Comparison of ENCODE assay signal across 10 cellular contexts in the genomic region with DNA sequence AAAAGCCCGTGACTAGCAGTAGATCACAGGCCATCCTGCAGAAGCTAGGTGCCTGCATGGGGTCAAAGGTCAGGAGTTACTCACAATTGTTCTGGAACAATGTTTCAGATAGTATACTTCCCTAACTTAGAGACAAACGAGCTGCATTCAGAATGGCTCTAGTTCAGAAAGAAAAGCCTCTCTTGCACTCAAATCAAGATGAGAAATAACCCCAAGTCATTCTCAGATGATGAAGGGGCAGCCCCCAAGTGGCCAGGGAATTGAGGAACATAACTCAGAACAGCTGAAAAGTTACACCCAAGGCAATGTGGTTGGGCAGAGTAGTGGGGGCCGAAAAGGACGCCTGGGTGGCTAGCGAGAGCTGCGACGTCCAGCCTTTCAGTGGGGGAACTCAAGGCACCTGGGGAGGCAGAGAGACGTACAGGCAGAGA. TPM values are rescaled to one million over a fixed set of nuclear protein-coding genes. Genes with fewer than 3 reads are reported as not detected.
DNase-seq lines count a peak whose midpoint lies in the region; ATAC-seq, FAIRE-seq and TF ChIP-seq lines count a peak whose summit lies in the region.
"Had no signal": no experiment of that assay in that cellular context is flagged by ENCODE, and none has a peak within 500 bp of the region (broad histone marks: within the 10 kb centered on the region; RNA-seq: fewer than 3 reads in every experiment).

No MANE protein-coding gene starts in this region.

- H3K79me2 ChIP-seq in K562 (ENCODE audit: control insufficient read depth, insufficient read depth, low read length), result no peaks in the 10 kb centered on the region

- no peak overlapping the region for H3K27ac ChIP-seq in K562 (ENCODE audit: extremely low read depth, low read depth, low read length)
- H3K27ac ChIP-seq: neutrophil had no signal

- no peak for TF ChIP-seq EP300 in K562 (IDR thresholded peaks at IDR 0.05; ENCODE audit: low read length)

- no TSS peak for BruUV-seq in K562 (replicated peaks; lab: Mats Ljungman, UMichigan)

- H3K4me3 ChIP-seq in K562, result no peak overlapping the region

- no peak for DNase-seq in activated naive CD4-positive, alpha-beta T cell treated with anti-CD3 and anti-CD28 coated beads for 36 hours
- no peak for DNase-seq in activated naive CD4-positive, alpha-beta T cell treated with anti-CD3 and anti-CD28 coated beads, Interleukin-2, amount 10 ng/mL, durations not matched to agents 7 days and 5 days
- peak in 3 of 4 experiments; percentile 32 to 52 (median 44) for DNase-seq in K562 (ENCODE audit: extremely low read depth in 1 of 4, low spot score in 3 of 4)
- DNase-seq in stimulated activated naive CD8-positive, alpha-beta T cell treated with anti-CD3 and anti-CD28 coated beads, Interleukin-15, Interleukin-2, amounts not matched to agents 100 U/mL and 50 U/mL, for 24 hours, result peak; percentile 48
- DNase-seq in sciatic nerve (ENCODE audit: low spot score), result no peak
- no peak for DNase-seq in activated effector memory CD4-positive, alpha-beta T cell treated with Interleukin-2 at 50 U/mL for 16 hours
- DNase-seq in GOT3 (lab: John Stamatoyannopoulos, UW), result no peak
- DNase-seq: CD8-positive, alpha-beta T cell had no signal

- H2AFZ ChIP-seq in K562 (ENCODE audit: low read depth, low read length), result no peak overlapping the region

- peak; percentile 77 for FAIRE-seq in K562 (lab: Jason Lieb, UNC)

- H3K4me1 ChIP-seq in K562 (replicated peaks in 1 of 2; ENCODE audit: control insufficient read depth in 2 of 2, insufficient read depth in 2 of 2, low read length in 2 of 2), result peaks cover 17 to 40% of the 10 kb centered on the region in 2 experiments; a peak in 4 of 5 replicates

- H3K9me3 ChIP-seq in K562 (replicated peaks; ENCODE audit: control insufficient read depth, insufficient read depth, low read depth, low read length), result no peaks in the 10 kb centered on the region
- H3K9me3 ChIP-seq: neutrophil had no signal

- H3K36me3 ChIP-seq in K562 (ENCODE audit: control insufficient read depth, insufficient read depth, low read length), result no peaks in the 10 kb centered on the region
- H3K36me3 ChIP-seq: neutrophil had no signal

- peak overlapping the region; percentile 2 for H3K4me3 Mint-ChIP-seq in activated naive CD4-positive, alpha-beta T cell treated with anti-CD3 and anti-CD28 coated beads for 36 hours
- no peak overlapping the region for H3K4me3 Mint-ChIP-seq in activated naive CD4-positive, alpha-beta T cell treated with anti-CD3 and anti-CD28 coated beads, Interleukin-2, amount 10 ng/mL, durations not matched to agents 7 days and 5 days

- peaks cover 6% of the 10 kb centered on the region; the same call in 1 of the 2 replicates for H4K20me1 ChIP-seq in K562 (replicated peaks; ENCODE audit: control insufficient read depth, insufficient read depth, low read length)

- no peak for TF ChIP-seq RAD21 in K562 (CRISPR knock-in tag; conservative IDR thresholded peaks at IDR 0.05 in 1 of 2, IDR thresholded peaks at IDR 0.05 in 1 of 2)

- CTCF ChIA-PET in activated naive CD4-positive, alpha-beta T cell treated with anti-CD3 and anti-CD28 coated beads for 36 hours (lab: Charles Lee), result interaction anchor here (0.9 to 2.5 kb wide), 12 partner anchors 9 to 198 kb away, joined by 3 to 8 read pairs (median 4); no protein-coding TSS in a partner anchor
- CTCF ChIA-PET in activated naive CD4-positive, alpha-beta T cell treated with anti-CD3 and anti-CD28 coated beads, Interleukin-2, amount 10 ng/mL, durations not matched to agents 7 days and 5 days (lab: Charles Lee), result interaction anchor here (0.6 kb wide), 1 partner anchor 49 kb away, joined by 3 read pairs; no protein-coding TSS in a partner anchor
- CTCF ChIA-PET in K562 (lab: Yijun Ruan, JAX; ENCODE audit: low intra/inter-chr PET ratio), result no interaction called here

- in situ Hi-C loops in K562 (cut with MboI), result no loop called here

- ATAC-seq in HG03025 (IDR thresholded peaks at IDR 0.05; ENCODE audit: low FRiP score, unreplicated experiment) (peak; percentile 32), K562 (no peak), sciatic nerve (no peak)
- ATAC-seq in stimulated activated naive CD8-positive, alpha-beta T cell treated with anti-CD3 and anti-CD28 coated beads, Interleukin-15, Interleukin-2, amounts not matched to agents 100 U/mL and 50 U/mL, for 24 hours, result peak; percentile 16
- ATAC-seq: CD8-positive, alpha-beta T cell had no signal

- peaks cover 17% of the 10 kb centered on the region for H3K4me1 Mint-ChIP-seq in activated naive CD4-positive, alpha-beta T cell treated with anti-CD3 and anti-CD28 coated beads for 36 hours (ENCODE audit: low read depth)
- H3K4me1 Mint-ChIP-seq in activated naive CD4-positive, alpha-beta T cell treated with anti-CD3 and anti-CD28 coated beads, Interleukin-2, amount 10 ng/mL, durations not matched to agents 7 days and 5 days, result peaks cover 16% of the 10 kb centered on the region

- H3K27me3 Mint-ChIP-seq in activated naive CD4-positive, alpha-beta T cell treated with anti-CD3 and anti-CD28 coated beads for 36 hours (ENCODE audit: low read depth), result no peaks in the 10 kb centered on the region
- no peaks in the 10 kb centered on the region for H3K27me3 Mint-ChIP-seq in activated naive CD4-positive, alpha-beta T cell treated with anti-CD3 and anti-CD28 coated beads, Interleukin-2, amount 10 ng/mL, durations not matched to agents 7 days and 5 days

- WGBS in K562 (ENCODE audit: insufficient coverage, low coverage, missing lambda C conversion rate), result 70% methylated on average over 8 of the region's 8 CpGs

- TF ChIP-seq CTCF in K562 (IDR thresholded peaks at IDR 0.05 in 2 of 3, conservative IDR thresholded peaks at IDR 0.05 in 1 of 3; ENCODE audit: insufficient read depth in 2 of 3, low read depth in 1 of 3, low read length in 3 of 3), result no peak

- H3K27me3 ChIP-seq in K562 (ENCODE audit: control insufficient read depth in 2 of 2, insufficient read depth in 2 of 2, low read length in 2 of 2), result peaks cover 0 to 8% of the 10 kb centered on the region in 2 experiments; a peak in 1 of 5 replicates
- H3K27me3 ChIP-seq: neutrophil had no signal

- H3K9me1 ChIP-seq in K562 (ENCODE audit: control insufficient read depth, insufficient read depth, low read length), result no peaks in the 10 kb centered on the region

- no peak overlapping the region for H3K9ac ChIP-seq in K562 (ENCODE audit: insufficient read depth in 1 of 2, low read depth in 2 of 2, low read length in 2 of 2)

- peaks cover 32% of the 10 kb centered on the region for H3K36me3 Mint-ChIP-seq in activated naive CD4-positive, alpha-beta T cell treated with anti-CD3 and anti-CD28 coated beads for 36 hours (ENCODE audit: low read depth)
- peaks cover 40% of the 10 kb centered on the region for H3K36me3 Mint-ChIP-seq in activated naive CD4-positive, alpha-beta T cell treated with anti-CD3 and anti-CD28 coated beads, Interleukin-2, amount 10 ng/mL, durations not matched to agents 7 days and 5 days

- H3K27ac Mint-ChIP-seq in activated naive CD4-positive, alpha-beta T cell treated with anti-CD3 and anti-CD28 coated beads for 36 hours, result no peak overlapping the region
- no peak overlapping the region for H3K27ac Mint-ChIP-seq in activated naive CD4-positive, alpha-beta T cell treated with anti-CD3 and anti-CD28 coated beads, Interleukin-2, amount 10 ng/mL, durations not matched to agents 7 days and 5 days
- H3K27ac Mint-ChIP-seq: CD8-positive, alpha-beta T cell had no signal

- POLR2A ChIA-PET in K562 (lab: Yijun Ruan, JAX), result interaction anchor here (1.0 to 1.7 kb wide), 2 partner anchors 12 to 15 kb away, joined by 3 read pairs; no protein-coding TSS in a partner anchor

- no peaks in the 10 kb centered on the region for H3K9me3 Mint-ChIP-seq in activated naive CD4-positive, alpha-beta T cell treated with anti-CD3 and anti-CD28 coated beads for 36 hours
- no peaks in the 10 kb centered on the region for H3K9me3 Mint-ChIP-seq in activated naive CD4-positive, alpha-beta T cell treated with anti-CD3 and anti-CD28 coated beads, Interleukin-2, amount 10 ng/mL, durations not matched to agents 7 days and 5 days
- H3K9me3 Mint-ChIP-seq: CD8-positive, alpha-beta T cell had no signal

- TF ChIP-seq POLR2A in K562 (conservative IDR thresholded peaks at IDR 0.05), result no peak

- intact Hi-C loops in activated naive CD4-positive, alpha-beta T cell treated with anti-CD3 and anti-CD28 coated beads for 36 hours (cut with micrococcal nuclease), result loop anchor here (10.0 kb wide), 2 partner anchors 361 to 691 kb away; partner anchors contain the start of gene REV3L
- intact Hi-C loops in K562 (cut with micrococcal nuclease) (no loop called here), sciatic nerve (cut with DNase I) (no loop called here)

- no peak overlapping the region for H3K4me2 ChIP-seq in K562 (ENCODE audit: insufficient read depth, low read length)

TF ChIP-seq in K562, 482 proteins besides CTCF, POLR2A, EP300 and RAD21 (continues in another document):
- TF ChIP-seq NR2C2 (CRISPR knock-in tag; IDR thresholded peaks at IDR 0.05), result no peak
- TF ChIP-seq NR2C2 (tag; IDR thresholded peaks at IDR 0.05), result peak; percentile 83
- TF ChIP-seq MYC (IDR thresholded peaks at IDR 0.05; ENCODE audit: low read depth, low read length), result no peak
- TF ChIP-seq MYC (CRISPR knock-in tag; IDR thresholded peaks at IDR 0.05; ENCODE audit: borderline replicate concordance, low read depth), result no peak

RNA-seq across cellular contexts. Expression of gene FYN, which starts 27.8 kb away (rescaled TPM):
- 100 to 1,000 TPM; 236 to 244 TPM for total RNA-seq in activated naive CD4-positive, alpha-beta T cell treated with anti-CD3 and anti-CD28 coated beads for 36 hours
- total RNA-seq in K562 (2011; cell fraction: chromatin; rRNA removed; ENCODE audit: low replicate concordance), result 20.4 and 46.1 TPM in 2 replicates
- 7.3 and 8.3 TPM in 2 replicates for total RNA-seq in K562 (2011; cell fraction: nucleolus; rRNA removed)
- 14.1 and 17.6 TPM in 2 replicates for total RNA-seq in K562 (2011; cell fraction: nucleoplasm; rRNA removed)
- 14.6 and 17.5 TPM in 2 replicates for total RNA-seq in K562 (2014; rRNA removed)
- 10.1 and 10.3 TPM in 2 replicates for total RNA-seq in K562 (2014; rRNA removed; fragmentation: Illumina TruSeq; extraction: Trizol)
- 6.8 and 6.9 TPM in 2 replicates for total RNA-seq in K562 (2015; rRNA removed; fragmentation: Illumina TruSeq; extraction: Trizol)
- 15.7 and 19.0 TPM in 2 replicates for total RNA-seq in K562 (2021)
- 5.0 and 11.4 TPM in 2 replicates for polyA plus RNA-seq in K562 (2011; rRNA removed)
- 5.9 and 12.4 TPM in 2 replicates for polyA plus RNA-seq in K562 (2011; cell fraction: cytosol; rRNA removed)
- 12.5 and 27.3 TPM in 2 replicates for polyA plus RNA-seq in K562 (2011; cell fraction: nucleus; rRNA removed)
- polyA plus RNA-seq in K562 (2012), result 10.0 and 31.4 TPM in 2 replicates
- polyA plus RNA-seq in K562 (2014; fragmentation: Illumina TruSeq; extraction: Trizol), result 16.3 and 22.1 TPM in 2 replicates
- 1 to 10 TPM; 2.9 to 5.0 TPM for polyA plus RNA-seq in K562 (2014; fragmentation: Nextera tagmentation; extraction: Ambion mirVana)
- 7.1 and 19.3 TPM in 2 replicates for polyA plus RNA-seq in K562 (2014; rRNA removed)
- polyA minus RNA-seq in K562 (2011; rRNA and poly(A)+ RNA removed), result 12.6 and 20.7 TPM in 2 replicates
- polyA minus RNA-seq in K562 (2011; cell fraction: cytosol; rRNA and poly(A)+ RNA removed), result 14.2 and 18.1 TPM in 2 replicates
- polyA minus RNA-seq in K562 (2011; cell fraction: nucleus; rRNA and poly(A)+ RNA removed), result 13.3 and 14.9 TPM in 2 replicates
- 173 TPM for total RNA-seq in sciatic nerve

Comparison
In these comparisons a context has a peak if more than half of its experiments do, and no peak if none do; other contexts are left out.
1. DNase-seq: peak in K562 (3 of 4) and stimulated activated naive CD8-positive, alpha-beta T cell treated with anti-CD3 and anti-CD28 coated beads, Interleukin-15, Interleukin-2, amounts not matched to agents 100 U/mL and 50 U/mL, for 24 hours (single experiment); none in activated naive CD4-positive, alpha-beta T cell treated with anti-CD3 and anti-CD28 coated beads for 36 hours (single experiment), activated naive CD4-positive, alpha-beta T cell treated with anti-CD3 and anti-CD28 coated beads, Interleukin-2, amount 10 ng/mL, durations not matched to agents 7 days and 5 days (single experiment), sciatic nerve (single experiment), activated effector memory CD4-positive, alpha-beta T cell treated with Interleukin-2 at 50 U/mL for 16 hours (single experiment) and GOT3 (single experiment).
2. ATAC-seq: peak in HG03025 (single experiment) and stimulated activated naive CD8-positive, alpha-beta T cell treated with anti-CD3 and anti-CD28 coated beads, Interleukin-15, Interleukin-2, amounts not matched to agents 100 U/mL and 50 U/mL, for 24 hours (single experiment); none in K562 (single experiment) and sciatic nerve (single experiment).